Comparison of ENCODE assay signal across 16 cellular contexts in the genomic region with DNA sequence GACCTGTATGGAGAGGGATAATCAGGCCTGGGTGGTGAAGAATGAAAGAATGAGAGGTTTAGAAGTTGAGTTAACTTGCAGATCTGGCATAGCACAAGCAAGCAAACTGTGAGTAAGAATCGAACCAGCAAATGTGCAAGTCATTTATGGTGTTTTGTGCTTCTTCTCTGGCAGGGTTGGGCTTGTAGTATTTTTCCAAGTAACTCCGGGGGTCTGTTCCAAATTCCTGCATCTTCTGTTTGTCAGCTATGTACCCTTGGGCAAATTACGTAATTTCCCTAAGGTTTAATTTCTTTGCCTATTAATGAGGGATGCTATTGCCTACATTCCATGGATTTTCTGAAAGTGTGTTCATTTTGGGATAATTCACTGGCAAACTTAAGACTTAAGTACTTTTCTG.
DNase-seq lines count a peak whose midpoint lies in the region; ATAC-seq and TF ChIP-seq lines count a peak whose summit lies in the region.
"Had no signal": no experiment of that assay in that cellular context is flagged by ENCODE, and none has a peak within 500 bp of the region (broad histone marks: within the 10 kb centered on the region; RNA-seq: fewer than 3 reads in every experiment).

No MANE protein-coding gene starts in this region.

- H3K79me2 ChIP-seq in PC-3 (ENCODE audit: low read length): no peaks in the 10 kb centered on the region

- TF ChIP-seq POLR2A in gastroesophageal sphincter (IDR thresholded peaks at IDR 0.05): no peak

- H3K27me3 ChIP-seq in BJ (ENCODE audit: control insufficient read depth, insufficient read depth, low read length) (no peaks in the 10 kb centered on the region), gastroesophageal sphincter (no peaks in the 10 kb centered on the region), PC-3 (ENCODE audit: low read length) (no peaks in the 10 kb centered on the region)
- H3K27me3 ChIP-seq: BLaER1 treated with 17β-estradiol and CSF1 and Interleukin-3, amounts not matched to agents 10 nM and 100 nM had no signal

- H3K9me3 ChIP-seq in SK-N-MC (ENCODE audit: low read depth, low read length) (no peaks in the 10 kb centered on the region), gastroesophageal sphincter (no peaks in the 10 kb centered on the region), PC-3 (ENCODE audit: low read length) (no peaks in the 10 kb centered on the region)

- H4K20me1 ChIP-seq in PC-3 (ENCODE audit: low read length): no peaks in the 10 kb centered on the region
- H4K20me1 ChIP-seq: BLaER1 treated with 17β-estradiol and CSF1 and Interleukin-3, amounts not matched to agents 10 nM and 100 nM had no signal

- DNase-seq in BJ (ENCODE audit: low read depth) (peak; percentile 54), GM04504 (ENCODE audit: low read depth) (peak; percentile 35), SK-N-MC (ENCODE audit: low read depth, low spot score) (peak; percentile 20), NCI-H748 (lab: John Stamatoyannopoulos, UW; ENCODE audit: unreplicated experiment) (no peak), PC-3 (no peak), Right ventricle myocardium inferior (ENCODE audit: missing footprints) (no peak)
- DNase-seq in activated CD8-positive, alpha-beta memory T cell treated with anti-CD3 and anti-CD28 coated beads, Interleukin-2, amount 50 U/mL, for 48 hours: no peak
- DNase-seq: ACHN; CD8-positive, alpha-beta T cell; DMS 273 treated with DMSO at 0.1 percent for 48 hours; DMS53; DND-41; GDM1; H9 had no signal

- no TSS peak for BruUV-seq in PC-3 (replicated peaks; lab: Mats Ljungman, UMichigan)

- POLR2A ChIA-PET in BJ (lab: Charles Lee): no interaction called here
- POLR2A ChIA-PET in PC-3 (lab: Charles Lee; ENCODE audit: unreplicated experiment): no interaction called here

- peak; percentile 11 for ATAC-seq in gastroesophageal sphincter
- no peak for ATAC-seq in PC-3
- ATAC-seq in Right ventricle myocardium inferior: no peak
- ATAC-seq: CD8-positive, alpha-beta T cell had no signal

- TF ChIP-seq EP300 in gastroesophageal sphincter (IDR thresholded peaks at IDR 0.05): no peak

- no peaks in the 10 kb centered on the region for H3K9me2 ChIP-seq in PC-3 (replicated peaks; ENCODE audit: low read length)

- H3K4me1 ChIP-seq in gastroesophageal sphincter (no peaks in the 10 kb centered on the region), PC-3 (ENCODE audit: insufficient read depth, low read length) (no peaks in the 10 kb centered on the region)
- H3K4me1 ChIP-seq: BLaER1 treated with 17β-estradiol and CSF1 and Interleukin-3, amounts not matched to agents 10 nM and 100 nM had no signal

- CTCF ChIA-PET in BJ (lab: Yijun Ruan, JAX) (interaction anchor here (0.6 kb wide), 1 partner anchor 1202 kb away, joined by 3 read pairs; no protein-coding TSS in a partner anchor), PC-3 (lab: Charles Lee) (no interaction called here)

- H3K4me3 ChIP-seq in BJ (ENCODE audit: low read depth, low read length) (no peak overlapping the region), SK-N-MC (no peak overlapping the region), gastroesophageal sphincter (no peak overlapping the region), PC-3 (ENCODE audit: low read length) (no peak overlapping the region)
- H3K4me3 ChIP-seq: BLaER1 treated with 17β-estradiol and CSF1 and Interleukin-3, amounts not matched to agents 10 nM and 100 nM had no signal

- TF ChIP-seq CTCF in BJ (IDR thresholded peaks at IDR 0.05; ENCODE audit: insufficient read depth, low read depth, low read length) (no peak), gastroesophageal sphincter (IDR thresholded peaks at IDR 0.05) (no peak), PC-3 (conservative IDR thresholded peaks at IDR 0.05; ENCODE audit: low read depth, low read length) (no peak)

- H3K4me2 ChIP-seq in PC-3 (ENCODE audit: low read length): no peak overlapping the region
- H3K4me2 ChIP-seq: BLaER1 treated with 17β-estradiol and CSF1 and Interleukin-3, amounts not matched to agents 10 nM and 100 nM had no signal

- WGBS in gastroesophageal sphincter (ENCODE audit: low coverage in 1 of 2), 2 donors: 71 to 74% methylated on average over 3 of the region's 3 CpGs

- H3K27ac ChIP-seq in SK-N-MC: no peak overlapping the region
- no peak overlapping the region for H3K27ac ChIP-seq in gastroesophageal sphincter
- H3K27ac ChIP-seq in PC-3 (ENCODE audit: low read length): no peak overlapping the region
- H3K27ac ChIP-seq: BLaER1 treated with 17β-estradiol and CSF1 and Interleukin-3, amounts not matched to agents 10 nM and 100 nM had no signal

- H3F3A ChIP-seq in PC-3 (ENCODE audit: low read length, unreplicated experiment): no peaks in the 10 kb centered on the region

- intact Hi-C loops in PC-3 (cut with micrococcal nuclease) (no loop called here), Right ventricle myocardium inferior (cut with DNase I) (no loop called here)

- no peak overlapping the region for H2AFZ ChIP-seq in PC-3 (ENCODE audit: low read length)

- no peaks in the 10 kb centered on the region for H3K36me3 ChIP-seq in BJ (ENCODE audit: control insufficient read depth, insufficient read depth, low read length)
- no peaks in the 10 kb centered on the region for H3K36me3 ChIP-seq in SK-N-MC (ENCODE audit: insufficient read depth, low read length)
- H3K36me3 ChIP-seq in gastroesophageal sphincter: no peaks in the 10 kb centered on the region
- H3K36me3 ChIP-seq in PC-3 (ENCODE audit: low read depth, low read length): no peaks in the 10 kb centered on the region
- H3K36me3 ChIP-seq: BLaER1 treated with 17β-estradiol and CSF1 and Interleukin-3, amounts not matched to agents 10 nM and 100 nM had no signal

- H3K9ac ChIP-seq in SK-N-MC (ENCODE audit: insufficient read length): no peak overlapping the region
- no peak overlapping the region for H3K9ac ChIP-seq in PC-3 (ENCODE audit: low read length)
- H3K9ac ChIP-seq: BLaER1 treated with 17β-estradiol and CSF1 and Interleukin-3, amounts not matched to agents 10 nM and 100 nM had no signal

Comparison
In these comparisons a context has a peak if more than half of its experiments do, and no peak if none do; other contexts are left out.
1. DNase-seq: peak in BJ (single experiment), GM04504 (single experiment) and SK-N-MC (single experiment); none in NCI-H748 (single experiment), PC-3 (single experiment), Right ventricle myocardium inferior (single experiment) and activated CD8-positive, alpha-beta memory T cell treated with anti-CD3 and anti-CD28 coated beads, Interleukin-2, amount 50 U/mL, for 48 hours (single experiment).